Comparison of ENCODE assay signal across 8 cellular contexts in genomic region chr11:64251986-64252837, GRCh38. TPM values are rescaled to one million over a fixed set of nuclear protein-coding genes. Genes with fewer than 3 reads are reported as not detected.
DNase-seq lines count a peak whose midpoint lies in the region; ATAC-seq and TF ChIP-seq lines count a peak whose summit lies in the region.

No MANE protein-coding gene starts in this region.

- no peaks in the 10 kb centered on the region for H3K79me1 ChIP-seq in neuronal stem cell (ENCODE audit: low read depth, low read length)

- peak overlapping the region; percentile 80 for H3K9ac ChIP-seq in neuronal stem cell (ENCODE audit: low read depth, low read length, poor library complexity)

- CTCF ChIA-PET in BJ (lab: Yijun Ruan, JAX), result interaction anchor here (0.6 to 8.2 kb wide), 20 partner anchors 9 to 109 kb away, joined by 3 to 92 read pairs (median 6); partner anchors contain the start of genes CATSPERZ, DNAJC4, ESRRA and FERMT3

- DNase-seq in BJ (ENCODE audit: low read depth) (no peak), H7 (peak; percentile 95), WERI-Rb-1 (peak; percentile 66), fibroblast of mammary gland (ENCODE audit: low read depth) (no peak), neuronal stem cell (ENCODE audit: low spot score) (no peak), T1000 (lab: John Stamatoyannopoulos, UW) (no peak)

- no peak overlapping the region for H4K8ac ChIP-seq in neuronal stem cell (ENCODE audit: low read depth, low read length)

- H2BK120ac ChIP-seq in neuronal stem cell (ENCODE audit: low read depth, low read length), result no peak overlapping the region

- H2BK12ac ChIP-seq in neuronal stem cell (ENCODE audit: low read length), result no peak overlapping the region

- TF ChIP-seq CTCF in BJ (IDR thresholded peaks at IDR 0.05; ENCODE audit: insufficient read depth, low read depth, low read length) (peak; percentile 56), WERI-Rb-1 (IDR thresholded peaks at IDR 0.05; ENCODE audit: low read depth, low read length) (peak; percentile 31; the same call in 1 of the 2 replicates), fibroblast of mammary gland (conservative IDR thresholded peaks at IDR 0.05; ENCODE audit: control insufficient read depth, insufficient read depth, low read depth, low read length) (peak; percentile 38)

- no peak overlapping the region for H3K14ac ChIP-seq in neuronal stem cell (ENCODE audit: low read length)

- H3K18ac ChIP-seq in neuronal stem cell (ENCODE audit: low read length), result peak overlapping the region; percentile 88

- H3K9me3 ChIP-seq in WERI-Rb-1 (ENCODE audit: severe bottlenecking) (no peaks in the 10 kb centered on the region), neuronal stem cell (replicated peaks in 1 of 2; ENCODE audit: control insufficient read depth in 2 of 2, insufficient read depth in 1 of 2, low read depth in 1 of 2, low read length in 2 of 2) (no peaks in the 10 kb centered on the region)

- ATAC-seq in GM19328 (IDR thresholded peaks at IDR 0.05; ENCODE audit: unreplicated experiment), result no peak
- ATAC-seq in HG02610 (IDR thresholded peaks at IDR 0.05; ENCODE audit: unreplicated experiment), result no peak

- no CpG with 5 or more reads among the region's 24 CpGs for WGBS in neuronal stem cell (ENCODE audit: extremely low coverage in 2 of 2, insufficient read length in 2 of 2, insufficient replicate concordance in 1 of 2), 2 donors

- POLR2A ChIA-PET in BJ (lab: Charles Lee), result interaction anchor here (0.5 to 0.7 kb wide), 3 partner anchors 79 to 1592 kb away, joined by 3 to 14 read pairs (median 6); no protein-coding TSS in a partner anchor

- H3K27me3 ChIP-seq in BJ (ENCODE audit: control insufficient read depth, insufficient read depth, low read length), result no peaks in the 10 kb centered on the region
- no peaks in the 10 kb centered on the region for H3K27me3 ChIP-seq in H7 (ENCODE audit: control insufficient read depth, insufficient read depth, low read length)
- no peaks in the 10 kb centered on the region for H3K27me3 ChIP-seq in WERI-Rb-1 (ENCODE audit: insufficient read depth, low read depth, severe bottlenecking)
- no peaks in the 10 kb centered on the region for H3K27me3 ChIP-seq in neuronal stem cell (ENCODE audit: control insufficient read depth in 3 of 3, insufficient read depth in 3 of 3, low read depth in 1 of 3, low read length in 3 of 3)

- H3K36me3 ChIP-seq in BJ (ENCODE audit: control insufficient read depth, insufficient read depth, low read length) (peaks cover 16% of the 10 kb centered on the region), H7 (replicated peaks; ENCODE audit: control insufficient read depth, insufficient read depth, low read length) (peaks cover 10% of the 10 kb centered on the region), WERI-Rb-1 (peaks cover 23% of the 10 kb centered on the region), neuronal stem cell (replicated peaks in 1 of 2; ENCODE audit: control insufficient read depth in 2 of 2, insufficient read depth in 2 of 2, low read length in 2 of 2) (peaks cover 7 to 28% of the 10 kb centered on the region in 2 donors)

- peak overlapping the region; percentile 47 for H3K4ac ChIP-seq in neuronal stem cell (ENCODE audit: low read length)

- peak overlapping the region; percentile 79 for H3K4me3 ChIP-seq in BJ (ENCODE audit: low read depth, low read length)
- H3K4me3 ChIP-seq in H7 (ENCODE audit: insufficient read depth, low read depth, low read length), result peak overlapping the region; percentile 84
- H3K4me3 ChIP-seq in WERI-Rb-1 (ENCODE audit: low read depth, low read length), result peak overlapping the region; percentile 78
- peak overlapping the region; percentile 83 for H3K4me3 ChIP-seq in fibroblast of mammary gland (ENCODE audit: control insufficient read depth, low read depth, low read length)
- H3K4me3 ChIP-seq in neuronal stem cell (ENCODE audit: low read length in 2 of 2), result peak overlapping the region; percentile 70 to 89

- H2BK15ac ChIP-seq in neuronal stem cell (ENCODE audit: low read length), result peak overlapping the region; percentile 70

- H4K91ac ChIP-seq in neuronal stem cell (ENCODE audit: low read depth, low read length, poor library complexity), result no peak overlapping the region

- peaks cover 16 to 35% of the 10 kb centered on the region in 2 donors for H3K4me1 ChIP-seq in neuronal stem cell (ENCODE audit: control insufficient read depth in 2 of 2, insufficient read depth in 1 of 2, low read depth in 1 of 2, low read length in 2 of 2)

- H3K4me2 ChIP-seq in neuronal stem cell (ENCODE audit: insufficient read depth, low read length, poor library complexity, severe bottlenecking), result peak overlapping the region; percentile 95

- no peak overlapping the region for H2BK5ac ChIP-seq in neuronal stem cell (ENCODE audit: low read length)

- peak overlapping the region; percentile 56 for H3K23ac ChIP-seq in neuronal stem cell (ENCODE audit: low read depth, low read length, poor library complexity)

- H2AK5ac ChIP-seq in neuronal stem cell (ENCODE audit: low read depth, low read length), result peak overlapping the region; percentile 91

- H2AFZ ChIP-seq in neuronal stem cell (ENCODE audit: low read length), result peak overlapping the region; percentile 97

- H3K27ac ChIP-seq in WERI-Rb-1 (no peak overlapping the region), neuronal stem cell (replicated peaks; ENCODE audit: low read length) (no peak overlapping the region)

RNA-seq across cellular contexts. Expression of gene PLCB3, which starts 0.9 kb away (rescaled TPM):
- polyA plus RNA-seq in BJ (2011; rRNA removed), result 17.9 and 30.2 TPM in 2 replicates
- 45.3 and 50.4 TPM in 2 replicates for polyA minus RNA-seq in BJ (2011; rRNA and poly(A)+ RNA removed)
- 70.0 and 87.0 TPM in 2 replicates for total RNA-seq in H7 (2014; rRNA removed; shearing (Covaris generic))
- 17.0 TPM for polyA plus RNA-seq in neuronal stem cell (2013, experiment 1 of 2)
- polyA plus RNA-seq in neuronal stem cell (2013, experiment 2 of 2), result 17.0 TPM

RNA-seq across cellular contexts. Expression of gene PPP1R14B, which starts 5.5 kb away (rescaled TPM):
- polyA plus RNA-seq in BJ (2011; rRNA removed), result 174 and 283 TPM in 2 replicates
- polyA minus RNA-seq in BJ (2011; rRNA and poly(A)+ RNA removed), result 55.6 and 75.0 TPM in 2 replicates
- 461 and 540 TPM in 2 replicates for total RNA-seq in H7 (2014; rRNA removed; shearing (Covaris generic))
- 292 TPM for polyA plus RNA-seq in neuronal stem cell (2013, experiment 1 of 2)
- 280 TPM for polyA plus RNA-seq in neuronal stem cell (2013, experiment 2 of 2)

RNA-seq across cellular contexts. Expression of gene FKBP2, which starts 11.3 kb away (rescaled TPM):
- 65.6 and 76.2 TPM in 2 replicates for polyA plus RNA-seq in BJ (2011; rRNA removed)
- 30.6 and 45.1 TPM in 2 replicates for polyA minus RNA-seq in BJ (2011; rRNA and poly(A)+ RNA removed)
- 62.0 and 63.8 TPM in 2 replicates for total RNA-seq in H7 (2014; rRNA removed; shearing (Covaris generic))
- 36.4 TPM for polyA plus RNA-seq in neuronal stem cell (2013, experiment 1 of 2)
- polyA plus RNA-seq in neuronal stem cell (2013, experiment 2 of 2), result 40.7 TPM

RNA-seq across cellular contexts. Expression of gene VEGFB, which starts 17.8 kb away (rescaled TPM):
- polyA plus RNA-seq in BJ (2011; rRNA removed), result 10.2 and 13.2 TPM in 2 replicates
- polyA minus RNA-seq in BJ (2011; rRNA and poly(A)+ RNA removed), result 4.9 and 10.0 TPM in 2 replicates
- 17.6 and 22.4 TPM in 2 replicates for total RNA-seq in H7 (2014; rRNA removed; shearing (Covaris generic))
- 35.4 TPM for polyA plus RNA-seq in neuronal stem cell (2013, experiment 1 of 2)
- 32.3 TPM for polyA plus RNA-seq in neuronal stem cell (2013, experiment 2 of 2)

RNA-seq across cellular contexts. Expression of gene DNAJC4, which starts 21.9 kb away (rescaled TPM):
- polyA plus RNA-seq in BJ (2011; rRNA removed), result 23.5 and 42.1 TPM in 2 replicates
- 11.4 and 23.1 TPM in 2 replicates for polyA minus RNA-seq in BJ (2011; rRNA and poly(A)+ RNA removed)
- total RNA-seq in H7 (2014; rRNA removed; shearing (Covaris generic)), result 12.0 and 18.0 TPM in 2 replicates
- polyA plus RNA-seq in neuronal stem cell (2013, experiment 1 of 2), result 29.4 TPM
- 29.4 TPM for polyA plus RNA-seq in neuronal stem cell (2013, experiment 2 of 2)

Comparison
In these comparisons a context has a peak if more than half of its experiments do, and no peak if none do; other contexts are left out.
1. DNase-seq: peak in H7 (single experiment) and WERI-Rb-1 (single experiment); none in BJ (single experiment), fibroblast of mammary gland (single experiment), neuronal stem cell (single experiment) and T1000 (single experiment).
2. Peak in every context shown above with its lines, with median percentiles within 50 percentile points of each other: H3K4me3 ChIP-seq and CTCF ChIP-seq.